ENCODE assay signal across 25 cellular contexts in the genomic region with DNA sequence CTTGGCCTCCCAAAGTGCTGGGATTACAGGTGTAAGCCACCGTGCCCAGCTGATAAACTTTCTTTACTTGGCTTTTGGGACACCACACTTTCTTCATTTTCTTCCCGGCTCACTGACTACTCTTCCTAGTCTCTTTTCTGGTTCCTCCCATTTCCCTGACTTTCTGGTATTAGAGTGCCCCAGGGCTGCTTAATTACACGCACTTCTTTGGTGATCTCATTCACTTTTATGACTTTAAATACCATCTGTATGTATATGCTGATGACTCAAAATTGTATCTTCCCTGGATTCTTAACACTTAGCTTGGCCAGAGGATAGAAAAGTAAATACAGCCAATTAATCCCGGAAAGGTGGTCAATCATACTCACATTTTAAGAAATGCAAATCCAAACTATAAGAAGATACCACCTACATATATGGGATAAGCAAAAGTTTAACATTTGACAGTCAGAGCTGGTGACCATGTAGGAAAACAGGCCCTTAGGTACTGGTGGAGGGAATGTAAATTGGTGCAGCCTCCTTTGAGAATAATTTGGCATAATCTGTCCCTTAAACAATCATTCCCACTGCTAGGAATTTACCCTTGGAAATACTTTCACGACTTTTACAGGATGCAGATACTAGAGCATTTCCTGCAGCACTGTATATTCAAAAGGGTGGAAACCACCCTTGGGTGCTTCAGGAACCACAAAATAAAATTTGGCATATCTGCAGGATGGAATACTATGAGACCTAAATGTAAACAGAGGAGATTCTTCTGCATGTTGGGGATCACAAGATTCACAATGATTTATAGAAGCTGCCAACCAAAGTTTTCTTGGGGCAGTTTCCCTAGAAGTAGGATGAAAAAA. TPM values are rescaled to one million over a fixed set of nuclear protein-coding genes. Genes with fewer than 3 reads are reported as not detected.
DNase-seq lines count a peak whose midpoint lies in the region; ATAC-seq, FAIRE-seq and TF ChIP-seq lines count a peak whose summit lies in the region.
"Had no signal": no experiment of that assay in that cellular context is flagged by ENCODE, and none has a peak within 500 bp of the region (broad histone marks: within the 10 kb centered on the region; RNA-seq: fewer than 3 reads in every experiment).

No MANE protein-coding gene starts in this region.

- H3K4me1 ChIP-seq in RWPE2 (ENCODE audit: insufficient read depth, poor library complexity, severe bottlenecking): peaks cover 14% of the 10 kb centered on the region
- H3K4me1 ChIP-seq: right lobe of liver had no signal

- DNase-seq in AG10803 (ENCODE audit: low read depth) (peak; percentile 9), HS-5 (ENCODE audit: low read depth) (peak; percentile 64), RWPE2 (ENCODE audit: low spot score) (no peak), fibroblast of villous mesenchyme (ENCODE audit: low read depth) (peak; percentile 53), hippocampal formation (lab: John Stamatoyannopoulos, UW) (no peak), HuH-7.5 (ENCODE audit: low spot score) (no peak), HTR-8/SVneo (ENCODE audit: insufficient read length, low spot score) (no peak)
- DNase-seq: activated CD4-positive, CD25-positive, alpha-beta regulatory T cell treated with anti-CD3 and anti-CD28 coated beads, Interleukin-2, amount 50 U/mL, for 72 hours; activated CD8-positive, alpha-beta T cell treated with anti-CD3 and anti-CD28 coated beads, Interleukin-2, amount 10 ng/mL, durations not matched to agents 7 days and 5 days; activated T-cell treated with anti-CD3 and anti-CD28 coated beads, Interleukin-2, amount 50 U/mL, for 1 hour; Calu3; effector memory CD8-positive, alpha-beta T cell; H9; left ventricle myocardium superior; NCI-H1417; NCI-H510A treated with DMSO at 0.1 percent for 48 hours; right lobe of liver; stimulated activated CD4-positive, alpha-beta T cell treated with anti-CD3 and anti-CD28 coated beads, Interleukin-15, amount 100 ng/mL, for 24 hours; stimulated activated CD8-positive, alpha-beta memory T cell treated with anti-CD3 and anti-CD28 coated beads, Interleukin-4, amount 100 ng/mL, for 48 hours; trophoblast cell had no signal

- no peak for FAIRE-seq in HTR-8/SVneo (lab: Jason Lieb, UNC)
- FAIRE-seq: colon, GM18507 had no signal

- peak; percentile 99 for ATAC-seq in RWPE2 (ENCODE audit: low read depth)
- ATAC-seq in HG02840 (IDR thresholded peaks at IDR 0.05; ENCODE audit: low FRiP score, unreplicated experiment): no peak
- ATAC-seq: activated CD8-positive, alpha-beta T cell treated with anti-CD3 and anti-CD28 coated beads, Interleukin-2, amount 10 ng/mL, durations not matched to agents 7 days and 5 days; effector memory CD8-positive, alpha-beta T cell; left ventricle myocardium superior; right lobe of liver; Right ventricle myocardium inferior had no signal

- no peaks in the 10 kb centered on the region for H3K27me3 ChIP-seq in RWPE2 (ENCODE audit: insufficient read depth, poor library complexity, severe bottlenecking)
- H3K27me3 ChIP-seq: right lobe of liver had no signal

- no peak for TF ChIP-seq CTCF in AG10803 (conservative IDR thresholded peaks at IDR 0.05; ENCODE audit: low read length)
- TF ChIP-seq CTCF in RWPE2 (IDR thresholded peaks at IDR 0.05; ENCODE audit: poor library complexity, severe bottlenecking): no peak
- TF ChIP-seq CTCF in fibroblast of villous mesenchyme (IDR thresholded peaks at IDR 0.05; ENCODE audit: insufficient read depth, low read depth, low read length): no peak

- H3K27ac ChIP-seq in RWPE2 (ENCODE audit: poor library complexity, severe bottlenecking): peak overlapping the region; percentile 74
- H3K27ac ChIP-seq: C4-2B, right lobe of liver had no signal

- no peak overlapping the region for H3K4me3 ChIP-seq in AG10803 (ENCODE audit: low read length)
- no peak overlapping the region for H3K4me3 ChIP-seq in RWPE2 (ENCODE audit: severe bottlenecking)
- no peak overlapping the region for H3K4me3 ChIP-seq in fibroblast of villous mesenchyme (ENCODE audit: low read depth, low read length)
- H3K4me3 ChIP-seq: right lobe of liver had no signal

- H3K36me3 ChIP-seq in RWPE2 (ENCODE audit: low read depth): peaks cover 39% of the 10 kb centered on the region

- no peaks in the 10 kb centered on the region for H3K9me3 ChIP-seq in RWPE2 (ENCODE audit: severe bottlenecking)
- H3K9me3 ChIP-seq: right lobe of liver had no signal

RNA-seq across cellular contexts. Expression of gene NANP, which starts 9.4 kb away (rescaled TPM):
- total RNA-seq in fibroblast of villous mesenchyme: 8.7 and 16.8 TPM in 2 replicates

RNA-seq across cellular contexts. Expression of gene NINL, which starts 47.8 kb away (rescaled TPM):
- total RNA-seq in fibroblast of villous mesenchyme: 8.2 and 10.3 TPM in 2 replicates

Comparison
In these comparisons a context has a peak if more than half of its experiments do, and no peak if none do; other contexts are left out.
1. DNase-seq: peak in AG10803 (single experiment), HS-5 (single experiment) and fibroblast of villous mesenchyme (single experiment); none in RWPE2 (single experiment), hippocampal formation (0 of 2), HuH-7.5 (single experiment) and HTR-8/SVneo (single experiment).